ENCODE assay signal across 24 cellular contexts in the genomic region with DNA sequence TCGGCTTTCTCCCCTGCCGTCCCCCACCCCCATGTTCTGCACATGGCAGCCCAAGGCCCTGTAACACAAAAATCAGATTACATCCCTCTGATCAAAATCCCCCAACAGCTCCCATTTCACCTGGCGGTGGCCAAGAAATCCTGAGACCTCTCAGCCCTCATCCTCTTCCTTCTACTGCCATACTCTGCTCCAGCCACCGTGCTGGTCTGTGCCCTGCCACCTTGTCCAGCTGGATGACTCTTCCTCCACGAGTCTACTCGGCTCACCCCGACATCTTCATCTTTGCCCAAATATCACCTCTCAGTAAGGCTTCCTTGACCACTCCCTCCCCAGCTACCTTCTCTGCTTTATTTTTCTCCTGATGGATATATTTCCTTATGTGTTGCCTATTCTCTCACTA. TPM values are rescaled to one million over a fixed set of nuclear protein-coding genes. Genes with fewer than 3 reads are reported as not detected.
DNase-seq lines count a peak whose midpoint lies in the region; ATAC-seq, FAIRE-seq and TF ChIP-seq lines count a peak whose summit lies in the region.
"Had no signal": no experiment of that assay in that cellular context is flagged by ENCODE, and none has a peak within 500 bp of the region (broad histone marks: within the 10 kb centered on the region; RNA-seq: fewer than 3 reads in every experiment).

No MANE protein-coding gene starts in this region.

- H2BK120ac ChIP-seq in mesendoderm (ENCODE audit: low read depth, low read length) = no peak overlapping the region

- no peak for ATAC-seq in HCT116
- ATAC-seq in HG03565 (IDR thresholded peaks at IDR 0.05; ENCODE audit: unreplicated experiment) = no peak
- ATAC-seq: A549 had no signal

- CTCF ChIA-PET in HCT116 (lab: Charles Lee) = interaction anchor here (0.8 to 6.4 kb wide), 26 partner anchors 9 to 280 kb away, joined by 3 to 386 read pairs (median 8); a partner anchor contains a TSS

- peak overlapping the region; percentile 47 for H3K56ac ChIP-seq in mesendoderm (ENCODE audit: low read length)

- no peak for TF ChIP-seq CTCF in HCT116 (IDR thresholded peaks at IDR 0.05 in 2 of 3, conservative IDR thresholded peaks at IDR 0.05 in 1 of 3; ENCODE audit: borderline replicate concordance in 1 of 3, insufficient read depth in 1 of 3, low read depth in 2 of 3, low read length in 2 of 3)
- no peak for TF ChIP-seq CTCF in SU-DHL-6 (IDR thresholded peaks at IDR 0.05; ENCODE audit: insufficient read depth, low read length, poor library complexity, severe bottlenecking)

- no peaks in the 10 kb centered on the region for H3K9me2 ChIP-seq in HCT116 (ENCODE audit: insufficient read depth)
- H3K9me2 ChIP-seq in SU-DHL-6 (replicated peaks; ENCODE audit: insufficient read depth, low read length) = no peaks in the 10 kb centered on the region

- H3K36me3 ChIP-seq in BLaER1 (peaks cover 36% of the 10 kb centered on the region), HCT116 (ENCODE audit: control insufficient read depth in 1 of 2, insufficient read depth in 2 of 2, low read length in 2 of 2) (peaks cover 3 to 22% of the 10 kb centered on the region in 2 experiments; a peak in 2 of 4 replicates), SU-DHL-6 (ENCODE audit: low read length) (0 out of 2 replicates have a peak, but pooled peaks cover 5% of the 10 kb centered on the region), mesendoderm (ENCODE audit: control insufficient read depth, insufficient read depth, low read length) (peaks cover 12% of the 10 kb centered on the region)

- peaks cover 13% of the 10 kb centered on the region for H3K79me1 ChIP-seq in mesendoderm (ENCODE audit: low read length)

- intact Hi-C loops in HCT116 (cut with micrococcal nuclease) = loop anchor here (1.0 kb wide), 4 partner anchors 36 to 243 kb away; no protein-coding TSS in a partner anchor

- BruUV-seq in HCT116 (replicated peaks; lab: Mats Ljungman, UMichigan) = no TSS peak

- H3K4me2 ChIP-seq in BLaER1 (peak overlapping the region; percentile 56), HCT116 (ENCODE audit: low read length) (no peak overlapping the region), SU-DHL-6 (ENCODE audit: low read depth, low read length, poor library complexity, severe bottlenecking) (no peak overlapping the region), mesendoderm (ENCODE audit: low read length) (no peak overlapping the region)
- H3K4me2 ChIP-seq: A549, KMS-11, PC-9 had no signal

- H3K9ac ChIP-seq in BLaER1 = no peak overlapping the region
- H3K9ac ChIP-seq in HCT116 (ENCODE audit: low read length) = no peak overlapping the region
- no peak overlapping the region for H3K9ac ChIP-seq in SU-DHL-6 (ENCODE audit: low read length)
- H3K9ac ChIP-seq in mesendoderm (ENCODE audit: low read length) = no peak overlapping the region
- H3K9ac ChIP-seq: KMS-11 had no signal

- peaks cover 20% of the 10 kb centered on the region for H3F3A ChIP-seq in SU-DHL-6 (ENCODE audit: insufficient read depth)

- H3K27me3 ChIP-seq in BLaER1 (no peaks in the 10 kb centered on the region), HCT116 (ENCODE audit: insufficient read depth, low read length) (no peaks in the 10 kb centered on the region), SU-DHL-6 (ENCODE audit: low read length) (no peaks in the 10 kb centered on the region), mesendoderm (ENCODE audit: insufficient read depth, low read length, poor library complexity) (no peaks in the 10 kb centered on the region)
- H3K27me3 ChIP-seq: BE2C, SJCRH30 had no signal

- no peak overlapping the region for H2AK5ac ChIP-seq in mesendoderm (ENCODE audit: low read length)

- H4K8ac ChIP-seq in mesendoderm (ENCODE audit: low read depth, low read length) = no peak overlapping the region

- DNase-seq in HCT116 (ENCODE audit: low read depth, low spot score) (no peak), mesendoderm (no peak), SK-N-DZ (ENCODE audit: low spot score) (no peak), hepatic stellate cell (ENCODE audit: low spot score) (no peak), RCC 7860 (ENCODE audit: low spot score) (no peak)
- DNase-seq: BE2C; CD4-positive, alpha-beta memory T cell; GOT3; HCEC 1CT; IMR-90; MV-4-11; NCI-H1694; NCI-H2081 treated with DMSO at 0.1 percent for 48 hours; NCI-H2171 treated with DMSO at 0.1 percent for 48 hours; NCI-H446 treated with DMSO at 0.1 percent for 48 hours; NCI-H526 treated with DMSO at 0.1 percent for 48 hours; PC-9; SJCRH30 had no signal

- RAD21 ChIA-PET in HCT116 (lab: Charles Lee; ENCODE audit: low non-redundant PET in 1 of 2, low total read pairs in 2 of 2, uncharacterized antibody in 2 of 2, unreplicated experiment in 2 of 2) = interaction anchor here (1.1 to 3.3 kb wide), 2 partner anchors 36 to 112 kb away, joined by 3 to 59 read pairs; no protein-coding TSS in a partner anchor

- H3K23ac ChIP-seq in mesendoderm (ENCODE audit: low read length) = no peak overlapping the region

- H3K18ac ChIP-seq in mesendoderm (ENCODE audit: low read length) = no peak overlapping the region

- H3K9me3 ChIP-seq in BLaER1 (no peaks in the 10 kb centered on the region), HCT116 (ENCODE audit: control insufficient read depth in 1 of 2, insufficient read depth in 1 of 2, low read depth in 1 of 2, low read length in 2 of 2) (no peaks in the 10 kb centered on the region), SU-DHL-6 (ENCODE audit: insufficient read depth, low read length) (no peaks in the 10 kb centered on the region)
- H3K9me3 ChIP-seq: A549, BE2C, SJCRH30 had no signal

- no peak overlapping the region for H2BK5ac ChIP-seq in mesendoderm (ENCODE audit: low read length)

- H3K79me2 ChIP-seq in HCT116 (ENCODE audit: insufficient read depth, low read length) (peaks cover 45% of the 10 kb centered on the region), SU-DHL-6 (ENCODE audit: insufficient read depth, low read length) (peaks cover 23% of the 10 kb centered on the region), mesendoderm (ENCODE audit: control insufficient read depth, insufficient read depth, low read length) (peaks cover 18% of the 10 kb centered on the region)

- no peak for TF ChIP-seq POLR2A in HCT116 (IDR thresholded peaks at IDR 0.05; ENCODE audit: borderline replicate concordance, extremely low read depth, insufficient read depth, insufficient read length)

- H4K5ac ChIP-seq in mesendoderm (ENCODE audit: low read length) = no peak overlapping the region

- FAIRE-seq in RCC 7860 (lab: Jason Lieb, UNC) = no peak
- FAIRE-seq: A549, G401.6 had no signal

- H3K4ac ChIP-seq in mesendoderm (ENCODE audit: low read depth, low read length) = no peak overlapping the region

- no peak overlapping the region for H2BK15ac ChIP-seq in mesendoderm (replicated peaks; ENCODE audit: low read depth)

- POLR2A ChIA-PET in HCT116 (lab: Charles Lee) = interaction anchor here (0.9 to 1.7 kb wide), 4 partner anchors 10 to 242 kb away, joined by 3 to 13 read pairs (median 8); a partner anchor contains a TSS

- peaks cover 16% of the 10 kb centered on the region for H4K20me1 ChIP-seq in BLaER1
- no peaks in the 10 kb centered on the region for H4K20me1 ChIP-seq in HCT116 (ENCODE audit: insufficient read depth)
- no peaks in the 10 kb centered on the region for H4K20me1 ChIP-seq in SU-DHL-6 (ENCODE audit: low read depth, low read length)

- H2AFZ ChIP-seq in HCT116 (ENCODE audit: low read depth, low read length, poor library complexity, severe bottlenecking) (no peak overlapping the region), SU-DHL-6 (ENCODE audit: low read depth, low read length, severe bottlenecking) (no peak overlapping the region)
- H2AFZ ChIP-seq: PC-9 had no signal

- H3K4me1 ChIP-seq in BLaER1 (peaks cover 43% of the 10 kb centered on the region), HCT116 (ENCODE audit: control insufficient read depth in 1 of 2, insufficient read depth in 2 of 2, low read length in 2 of 2) (peaks cover 44 to 65% of the 10 kb centered on the region in 2 experiments), mesendoderm (ENCODE audit: control insufficient read depth, low read depth, low read length) (no peaks in the 10 kb centered on the region)
- H3K4me1 ChIP-seq: BE2C had no signal

- WGBS in mesendoderm (ENCODE audit: extremely low coverage, insufficient coverage, low lambda C conversion rate) = no CpG with 5 or more reads among the region's 7 CpGs

- H3K27ac ChIP-seq in BLaER1 (peak overlapping the region; percentile 37; the same call in 1 of the 2 replicates), HCT116 (ENCODE audit: low read depth, low read length) (peak overlapping the region; percentile 5; the same call in 1 of the 2 replicates), SU-DHL-6 (ENCODE audit: low read depth, low read length) (peak overlapping the region; percentile 6; the same call in 1 of the 2 replicates), mesendoderm (ENCODE audit: low read depth, low read length) (no peak overlapping the region)
- H3K27ac ChIP-seq: A549, KMS-11, PC-9, SJCRH30 had no signal

- no peak for TF ChIP-seq RAD21 in HCT116 (IDR thresholded peaks at IDR 0.05; ENCODE audit: low read depth)

- H3K4me3 ChIP-seq in BLaER1 = no peak overlapping the region
- no peak overlapping the region for H3K4me3 ChIP-seq in HCT116 (replicated peaks in 1 of 2; ENCODE audit: low read depth in 1 of 2, low read length in 2 of 2)
- no peak overlapping the region for H3K4me3 ChIP-seq in SU-DHL-6 (ENCODE audit: insufficient read depth, low read length, poor library complexity, severe bottlenecking)
- no peak overlapping the region for H3K4me3 ChIP-seq in mesendoderm (ENCODE audit: low read length)
- H3K4me3 ChIP-seq: A549, PC-9, SJCRH30 had no signal

RNA-seq across cellular contexts. Expression of a gene that starts 3.1 kb away (rescaled TPM):
- total RNA-seq in HCT116 (2021; ENCODE audit: unreplicated experiment) = 29.3 TPM
- 21.0 and 26.8 TPM in 2 replicates for polyA plus RNA-seq in HCT116 (2012)
- polyA plus RNA-seq in mesendoderm (2013, experiment 1 of 2) = 17.5 TPM
- 16.4 TPM for polyA plus RNA-seq in mesendoderm (2013, experiment 2 of 2)
- 46.3 and 51.8 TPM in 2 replicates for polyA plus RNA-seq in SK-N-DZ (2014; cell fraction: cytosol; rRNA removed)
- polyA plus RNA-seq in SK-N-DZ (2014; cell fraction: nucleus; rRNA removed) = 18.6 and 21.1 TPM in 2 replicates

RNA-seq across cellular contexts. Expression of a gene that starts 3.2 kb away (rescaled TPM):
- 334 TPM for total RNA-seq in HCT116 (2021; ENCODE audit: unreplicated experiment)
- polyA plus RNA-seq in HCT116 (2012) = 294 and 408 TPM in 2 replicates
- 1,066 TPM for polyA plus RNA-seq in mesendoderm (2013, experiment 1 of 2)
- polyA plus RNA-seq in mesendoderm (2013, experiment 2 of 2) = 1,068 TPM
- 296 and 348 TPM in 2 replicates for polyA plus RNA-seq in SK-N-DZ (2014; cell fraction: cytosol; rRNA removed)
- 209 and 321 TPM in 2 replicates for polyA plus RNA-seq in SK-N-DZ (2014; cell fraction: nucleus; rRNA removed)

RNA-seq across cellular contexts. Expression of a gene that starts 7.0 kb away (rescaled TPM):
- total RNA-seq in HCT116 (2021; ENCODE audit: unreplicated experiment) = 35.6 TPM
- 29.6 and 32.1 TPM in 2 replicates for polyA plus RNA-seq in HCT116 (2012)
- polyA plus RNA-seq in mesendoderm (2013, experiment 1 of 2) = 58.6 TPM
- polyA plus RNA-seq in mesendoderm (2013, experiment 2 of 2) = 54.5 TPM
- 11.0 and 15.7 TPM in 2 replicates for polyA plus RNA-seq in SK-N-DZ (2014; cell fraction: cytosol; rRNA removed)
- 176 and 212 TPM in 2 replicates for polyA plus RNA-seq in SK-N-DZ (2014; cell fraction: nucleus; rRNA removed)

RNA-seq across cellular contexts. Expression of a gene that starts 9.7 kb away (rescaled TPM):
- 15.6 TPM for total RNA-seq in HCT116 (2021; ENCODE audit: unreplicated experiment)
- 10.0 and 10.3 TPM in 2 replicates for polyA plus RNA-seq in HCT116 (2012)
- 15.5 TPM for polyA plus RNA-seq in mesendoderm (2013, experiment 1 of 2)
- 16.0 TPM for polyA plus RNA-seq in mesendoderm (2013, experiment 2 of 2)
- polyA plus RNA-seq in SK-N-DZ (2014; cell fraction: cytosol; rRNA removed) = 8.2 and 8.6 TPM in 2 replicates
- 16.8 and 17.7 TPM in 2 replicates for polyA plus RNA-seq in SK-N-DZ (2014; cell fraction: nucleus; rRNA removed)
